In the genomic region with DNA sequence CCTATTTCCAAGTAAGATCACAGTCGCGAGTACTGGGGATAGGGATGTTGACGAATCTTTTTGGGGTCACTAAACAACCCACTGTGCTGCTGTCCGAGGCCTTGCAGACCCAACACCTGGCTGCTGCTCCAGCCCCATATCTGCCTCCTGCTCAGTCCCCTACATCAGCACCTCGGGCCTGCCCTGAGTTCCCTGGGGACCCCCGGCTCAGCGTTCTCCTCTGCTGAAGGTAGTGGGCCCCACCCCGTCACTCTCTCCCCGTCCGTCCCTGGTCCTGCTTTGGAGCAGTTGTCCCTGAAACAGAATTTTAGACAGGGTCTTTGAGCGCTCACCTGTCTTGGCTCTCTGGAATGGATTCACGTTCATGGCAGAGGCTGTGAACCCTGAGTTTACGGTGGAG, we compare ENCODE assay signal across 40 cellular contexts.
"Had no signal": no experiment of that assay in that cellular context is flagged by ENCODE, and none has a peak within 500 bp of the region (broad histone marks: within the 10 kb centered on the region; RNA-seq: fewer than 3 reads in every experiment).

No MANE protein-coding gene starts in this region.

- H3K27ac ChIP-seq: adrenal gland, ascending aorta, body of pancreas, brain microvascular endothelial cell, breast epithelium, cardiac muscle cell had no signal

- H3K27ac Mint-ChIP-seq: activated naive CD4-positive, alpha-beta T cell treated with anti-CD3 and anti-CD28 coated beads for 36 hours; activated naive CD4-positive, alpha-beta T cell treated with anti-CD3 and anti-CD28 coated beads, Interleukin-2, amount 10 ng/mL, durations not matched to agents 7 days and 5 days; activated naive CD4-positive, alpha-beta T cell treated with anti-CD3 and anti-CD28 coated beads, Interleukin-2, amount 50 U/mL, for 24 hours; activated naive CD4-positive, alpha-beta T cell treated with anti-CD3 and anti-CD28 coated beads, Interleukin-2, amount 50 U/mL, for 72 hours; activated naive CD8-positive, alpha-beta T cell; activated naive CD8-positive, alpha-beta T cell treated with anti-CD3 and anti-CD28 coated beads for 36 hours; activated naive CD8-positive, alpha-beta T cell treated with anti-CD3 and anti-CD28 coated beads, Interleukin-2, amount 10 ng/mL, durations not matched to agents 7 days and 5 days; activated naive CD8-positive, alpha-beta T cell treated with anti-CD3 and anti-CD28 coated beads, Interleukin-2, amount 50 U/mL, for 24 hours; activated T-cell treated with anti-CD3 and anti-CD28 coated beads, Interleukin-2, amount 50 U/mL, for 24 hours; activated T-cell treated with anti-CD3 and anti-CD28 coated beads, Interleukin-2, amount 50 U/mL, for 72 hours; activated T-helper 1 cell treated with anti-CD3 and anti-CD28 coated beads, Interleukin-12 subunit alpha, Interleukin-12 subunit beta, Interleukin-2, Interleukin-4 antibody, amounts not matched to agents 30 ng/mL and 10 ng/mL and 1 ng/mL, durations not matched to agents 14 hours and 24 hours and 36 hours; activated T-helper 17 cell treated with anti-CD3 and anti-CD28 coated beads, Interleukin-2, amount 50 U/mL, for 72 hours; activated T-helper 2 cell treated with anti-CD3 and anti-CD28 coated beads, Interferon-gamma antibody, Interleukin-2, Interleukin-4, amounts not matched to agents 10 μg/mL and 5 μg/mL and 100 μg/mL, durations not matched to agents 14 hours and 24 hours and 36 hours; brain had no signal

- ATAC-seq: activated naive CD4-positive, alpha-beta T cell treated with anti-CD3 and anti-CD28 coated beads, Interleukin-2, amount 50 U/mL, for 72 hours; activated naive CD8-positive, alpha-beta T cell treated with anti-CD3 and anti-CD28 coated beads, Interleukin-2, amount 50 U/mL, for 24 hours; activated T-cell treated with anti-CD3 and anti-CD28 coated beads, Interleukin-2, amount 50 U/mL, for 4 hours; activated T-cell treated with anti-CD3 and anti-CD28 coated beads, Interleukin-2, amount 50 U/mL, for 72 hours; activated T-helper 17 cell treated with anti-CD3 and anti-CD28 coated beads, Interleukin-2, amount 50 U/mL, for 72 hours; body of pancreas had no signal

- H3K9me3 ChIP-seq: adrenal gland, ascending aorta, body of pancreas, breast epithelium had no signal

- H3K4me1 ChIP-seq: adrenal gland, ascending aorta, breast epithelium had no signal

- H3K9me3 Mint-ChIP-seq: activated naive CD4-positive, alpha-beta T cell treated with anti-CD3 and anti-CD28 coated beads for 36 hours; activated naive CD4-positive, alpha-beta T cell treated with anti-CD3 and anti-CD28 coated beads, Interleukin-2, amount 10 ng/mL, durations not matched to agents 7 days and 5 days; activated naive CD4-positive, alpha-beta T cell treated with anti-CD3 and anti-CD28 coated beads, Interleukin-2, amount 50 U/mL, for 24 hours; activated naive CD8-positive, alpha-beta T cell treated with anti-CD3 and anti-CD28 coated beads for 36 hours; activated naive CD8-positive, alpha-beta T cell treated with anti-CD3 and anti-CD28 coated beads, Interleukin-2, amount 50 U/mL, for 24 hours; activated T-helper 1 cell treated with anti-CD3 and anti-CD28 coated beads, Interleukin-12 subunit alpha, Interleukin-12 subunit beta, Interleukin-2, Interleukin-4 antibody, amounts not matched to agents 30 ng/mL and 10 ng/mL and 1 ng/mL, durations not matched to agents 14 hours and 24 hours and 36 hours; central memory CD8-positive, alpha-beta T cell had no signal

- H3K36me3 Mint-ChIP-seq: activated naive CD4-positive, alpha-beta T cell treated with anti-CD3 and anti-CD28 coated beads, Interleukin-2, amount 10 ng/mL, durations not matched to agents 7 days and 5 days; activated naive CD4-positive, alpha-beta T cell treated with anti-CD3 and anti-CD28 coated beads, Interleukin-2, amount 50 U/mL, for 24 hours; activated naive CD4-positive, alpha-beta T cell treated with anti-CD3 and anti-CD28 coated beads, Interleukin-2, amount 50 U/mL, for 72 hours; activated naive CD8-positive, alpha-beta T cell; activated naive CD8-positive, alpha-beta T cell treated with anti-CD3 and anti-CD28 coated beads for 36 hours; brain had no signal

- H3K4me3 ChIP-seq: adrenal gland, ascending aorta, body of pancreas, breast epithelium, cardiac muscle cell had no signal

- H3K27me3 ChIP-seq: adrenal gland, ascending aorta, body of pancreas, brain microvascular endothelial cell, cardiac muscle cell had no signal

- H3K4me1 Mint-ChIP-seq: activated naive CD4-positive, alpha-beta T cell treated with anti-CD3 and anti-CD28 coated beads, Interleukin-2, amount 10 ng/mL, durations not matched to agents 7 days and 5 days; activated naive CD8-positive, alpha-beta T cell treated with anti-CD3 and anti-CD28 coated beads for 36 hours; activated naive CD8-positive, alpha-beta T cell treated with anti-CD3 and anti-CD28 coated beads, Interleukin-2, amount 10 ng/mL, durations not matched to agents 7 days and 5 days; activated naive CD8-positive, alpha-beta T cell treated with anti-CD3 and anti-CD28 coated beads, Interleukin-2, amount 50 U/mL, for 24 hours; activated T-helper 17 cell treated with anti-CD3 and anti-CD28 coated beads, Interleukin-2, amount 50 U/mL, for 72 hours had no signal

- H3K36me3 ChIP-seq: adrenal gland, ascending aorta, brain microvascular endothelial cell, breast epithelium, cardiac muscle cell had no signal

- FAIRE-seq: astrocyte, bronchial epithelial cell had no signal

- DNase-seq: activated effector memory CD4-positive, alpha-beta T cell treated with anti-CD3 and anti-CD28 coated beads, Interleukin-2, amount 50 U/mL, for 16 hours; activated effector memory CD4-positive, alpha-beta T cell treated with Interleukin-2 at 50 U/mL for 16 hours; activated gamma-delta T cell; activated gamma-delta T cell treated with Interleukin-2 at 50 U/mL for 16 hours; activated naive CD4-positive, alpha-beta T cell; activated naive CD4-positive, alpha-beta T cell treated with anti-CD3 and anti-CD28 coated beads for 36 hours; activated naive CD4-positive, alpha-beta T cell treated with anti-CD3 and anti-CD28 coated beads, Interleukin-2, amount 10 ng/mL, durations not matched to agents 7 days and 5 days; activated naive CD4-positive, alpha-beta T cell treated with anti-CD3 and anti-CD28 coated beads, Interleukin-2, amount 50 U/mL, for 16 hours; activated naive CD4-positive, alpha-beta T cell treated with Interleukin-2 at 50 U/mL for 16 hours; activated naive CD8-positive, alpha-beta T cell treated with anti-CD3 and anti-CD28 coated beads for 36 hours; activated naive CD8-positive, alpha-beta T cell treated with anti-CD3 and anti-CD28 coated beads, Interleukin-2, amount 10 ng/mL, durations not matched to agents 7 days and 5 days; activated naive CD8-positive, alpha-beta T cell treated with anti-CD3 and anti-CD28 coated beads, Interleukin-2, amount 50 U/mL, for 24 hours; activated T-cell treated with anti-CD3 and anti-CD28 coated beads for 4 hours; activated T-cell treated with anti-CD3 and anti-CD28 coated beads, Interleukin-2, amount 50 U/mL, for 1 hour; activated T-cell treated with anti-CD3 and anti-CD28 coated beads, Interleukin-2, amount 50 U/mL, for 24 hours; activated T-cell treated with anti-CD3 and anti-CD28 coated beads, Interleukin-2, amount 50 U/mL, for 4 hours; activated T-cell treated with anti-CD3 and anti-CD28 coated beads, Interleukin-2, amount 50 U/mL, for 48 hours; activated T-cell treated with anti-CD3 and anti-CD28 coated beads, Interleukin-2, amount 50 U/mL, for 72 hours; adrenal gland; amniotic stem cell; amygdala; anterior cingulate cortex; body of pancreas; brain microvascular endothelial cell; caudate nucleus; central memory CD4-positive, alpha-beta T cell; cerebellar nuclear complex had no signal

- H3K4me3 Mint-ChIP-seq: activated naive CD4-positive, alpha-beta T cell treated with anti-CD3 and anti-CD28 coated beads for 36 hours; activated naive CD4-positive, alpha-beta T cell treated with anti-CD3 and anti-CD28 coated beads, Interleukin-2, amount 10 ng/mL, durations not matched to agents 7 days and 5 days; activated naive CD4-positive, alpha-beta T cell treated with anti-CD3 and anti-CD28 coated beads, Interleukin-2, amount 50 U/mL, for 24 hours; activated naive CD8-positive, alpha-beta T cell; activated naive CD8-positive, alpha-beta T cell treated with anti-CD3 and anti-CD28 coated beads for 36 hours; activated naive CD8-positive, alpha-beta T cell treated with anti-CD3 and anti-CD28 coated beads, Interleukin-2, amount 10 ng/mL, durations not matched to agents 7 days and 5 days; activated naive CD8-positive, alpha-beta T cell treated with anti-CD3 and anti-CD28 coated beads, Interleukin-2, amount 50 U/mL, for 24 hours; activated T-cell treated with anti-CD3 and anti-CD28 coated beads, Interleukin-2, amount 50 U/mL, for 24 hours; activated T-cell treated with anti-CD3 and anti-CD28 coated beads, Interleukin-2, amount 50 U/mL, for 4 hours; activated T-cell treated with anti-CD3 and anti-CD28 coated beads, Interleukin-2, amount 50 U/mL, for 72 hours; activated T-helper 1 cell treated with anti-CD3 and anti-CD28 coated beads, Interleukin-12 subunit alpha, Interleukin-12 subunit beta, Interleukin-2, Interleukin-4 antibody, amounts not matched to agents 30 ng/mL and 10 ng/mL and 1 ng/mL, durations not matched to agents 14 hours and 24 hours and 36 hours; activated T-helper 17 cell treated with anti-CD3 and anti-CD28 coated beads, Interleukin-2, amount 50 U/mL, for 72 hours; brain; central memory CD8-positive, alpha-beta T cell had no signal
